23 cellular contexts compared by ENCODE assay signal in genomic region chr3:112048911-112049310, GRCh38. TPM values are rescaled to one million over a fixed set of nuclear protein-coding genes. Genes with fewer than 3 reads are reported as not detected.
DNase-seq lines count a peak whose midpoint lies in the region; ATAC-seq, FAIRE-seq and TF ChIP-seq lines count a peak whose summit lies in the region.
"Had no signal": no experiment of that assay in that cellular context is flagged by ENCODE, and none has a peak within 500 bp of the region (broad histone marks: within the 10 kb centered on the region; RNA-seq: fewer than 3 reads in every experiment).

No MANE protein-coding gene starts in this region.

- no TSS peak for BruUV-seq in HepG2 (replicated peaks; lab: Mats Ljungman, UMichigan)

- intact Hi-C loops in left lung (cut with DNase I) = no loop called here
- intact Hi-C loops in HepG2 (cut with micrococcal nuclease; ENCODE audit: unreplicated experiment) = no loop called here

- H3K27ac ChIP-seq in H1 (ENCODE audit: low read depth, low read length) (no peak overlapping the region), left lung (no peak overlapping the region), neuronal stem cell (replicated peaks; ENCODE audit: low read length) (no peak overlapping the region), HepG2 (ENCODE audit: extremely low read length, insufficient read depth, low read length) (no peak overlapping the region)
- H3K27ac ChIP-seq: 22Rv1 had no signal

- H3K9me3 ChIP-seq in H1 (ENCODE audit: insufficient read depth in 2 of 2, low read depth in 1 of 2, low read length in 1 of 2) (no peaks in the 10 kb centered on the region), left lung (no peaks in the 10 kb centered on the region), neuronal stem cell (replicated peaks in 1 of 2; ENCODE audit: control insufficient read depth in 2 of 2, insufficient read depth in 1 of 2, low read depth in 1 of 2, low read length in 2 of 2) (peaks cover 0 to 1% of the 10 kb centered on the region in 2 donors), HepG2 (ENCODE audit: low read length) (no peaks in the 10 kb centered on the region)

- POLR2A ChIA-PET in H1 (lab: Charles Lee; ENCODE audit: partially characterized antibody) (no interaction called here), HepG2 (lab: Yijun Ruan, JAX) (no interaction called here)

- TF ChIP-seq EP300 in H1 (IDR thresholded peaks at IDR 0.05; ENCODE audit: borderline replicate concordance in 1 of 2, low read depth in 2 of 2, low read length in 2 of 2) (no peak), HepG2 (IDR thresholded peaks at IDR 0.05; ENCODE audit: low read depth in 2 of 2, low read length in 2 of 2) (no peak), HepG2 (CRISPR knock-in tag; IDR thresholded peaks at IDR 0.05; ENCODE audit: borderline replicate concordance) (no peak)

- H2BK5ac ChIP-seq in H1 (ENCODE audit: low read depth, low read length) (no peak overlapping the region), neuronal stem cell (ENCODE audit: low read length) (no peak overlapping the region)

- CTCF ChIA-PET in H1 (lab: Charles Lee; ENCODE audit: partially characterized antibody) (interaction anchor here (0.8 to 1.1 kb wide), 2 partner anchors 10 to 15 kb away, joined by 3 to 4 read pairs; no protein-coding TSS in a partner anchor), HepG2 (lab: Yijun Ruan, JAX; ENCODE audit: low intra/inter-chr PET ratio, low total read pairs) (no interaction called here)

- H4K8ac ChIP-seq in H1 (ENCODE audit: extremely low read depth, insufficient read depth, low read length) (no peak overlapping the region), neuronal stem cell (ENCODE audit: low read depth, low read length) (no peak overlapping the region)

- H2BK20ac ChIP-seq in H1 (ENCODE audit: low read length) = no peak overlapping the region

- in situ Hi-C loops in HepG2 (cut with HindIII; ENCODE audit: extremely low pct_ligation_motif_present, low pct_unique_long_range_greater_than_20kb) = no loop called here

- TF ChIP-seq POLR2A in H1 (IDR thresholded peaks at IDR 0.05; ENCODE audit: control extremely low read depth in 1 of 2, low read depth in 2 of 2, low read length in 2 of 2) = no peak
- TF ChIP-seq POLR2A in HepG2 (IDR thresholded peaks at IDR 0.05; ENCODE audit: insufficient read depth in 1 of 2, low read depth in 2 of 2, low read length in 2 of 2) = no peak

- peak; percentile 75 for DNase-seq in ELF-1 (ENCODE audit: low read depth, low spot score)
- peak in 1 of 2 experiments; percentile 5 for DNase-seq in H1 (ENCODE audit: low read depth in 1 of 2, low spot score in 2 of 2)
- DNase-seq in left lung = peak in 1 of 2 donors; percentile 41
- DNase-seq in neuronal stem cell (ENCODE audit: low spot score) = peak; percentile 24
- no peak for DNase-seq in dedifferentiated amniotic fluid mesenchymal stem cell (ENCODE audit: extremely low spot score)
- no peak for DNase-seq in HepG2 (ENCODE audit: low spot score)
- no peak for DNase-seq in cerebellum (ENCODE audit: low spot score)
- DNase-seq in NCI-H187 (lab: John Stamatoyannopoulos, UW) = no peak
- DNase-seq: CD8-positive, alpha-beta T cell; COR-L47; DMS153; DMS79 treated with DMSO at 0.1 percent for 48 hours; EL; GDM1 had no signal

- H3K23ac ChIP-seq in H1 (ENCODE audit: insufficient read length) (no peak overlapping the region), neuronal stem cell (ENCODE audit: low read depth, low read length, poor library complexity) (no peak overlapping the region)

- 59% methylated on average over 8 of the region's 8 CpGs; no CpG with 5 or more reads in 1 of the 2 experiments for WGBS in H1 (ENCODE audit: extremely low coverage in 1 of 2, insufficient coverage in 1 of 2, insufficient read length in 1 of 2, insufficient replicate concordance in 2 of 2, low coverage in 1 of 2, low lambda C conversion rate in 2 of 2, missing lambda C conversion rate in 1 of 2), 2 experiments
- no CpG with 5 or more reads among the region's 8 CpGs for WGBS in neuronal stem cell (ENCODE audit: extremely low coverage in 2 of 2, insufficient read length in 2 of 2, insufficient replicate concordance in 1 of 2), 2 donors
- WGBS in HepG2 (ENCODE audit: low lambda C conversion rate) = 44% methylated on average over 8 of the region's 8 CpGs

- no peak overlapping the region for H2AK5ac ChIP-seq in H1 (ENCODE audit: low read depth, low read length)
- no peak overlapping the region for H2AK5ac ChIP-seq in neuronal stem cell (ENCODE audit: low read depth, low read length)

- H3K23me2 ChIP-seq in H1 (ENCODE audit: low read depth, low read length) = no peaks in the 10 kb centered on the region; the same call in 1 of the 2 replicates

- H3K4me1 ChIP-seq in H1 (replicated peaks in 1 of 4; ENCODE audit: control insufficient read depth in 3 of 4, insufficient read depth in 4 of 4, low read length in 3 of 4) = peaks cover 0 to 10% (median 3%) of the 10 kb centered on the region in 4 experiments; a peak in 3 of 7 replicates
- no peaks in the 10 kb centered on the region for H3K4me1 ChIP-seq in left lung
- peaks cover 4 to 7% of the 10 kb centered on the region in 2 donors for H3K4me1 ChIP-seq in neuronal stem cell (ENCODE audit: control insufficient read depth in 2 of 2, insufficient read depth in 1 of 2, low read depth in 1 of 2, low read length in 2 of 2)
- H3K4me1 ChIP-seq in HepG2 (ENCODE audit: insufficient read depth, low read length) = no peaks in the 10 kb centered on the region

- no peak for TF ChIP-seq RAD21 in H1 (IDR thresholded peaks at IDR 0.05 in 1 of 2, conservative IDR thresholded peaks at IDR 0.05 in 1 of 2; ENCODE audit: low read depth in 2 of 2, low read length in 2 of 2)
- no peak for TF ChIP-seq RAD21 in HepG2 (CRISPR knock-in tag; IDR thresholded peaks at IDR 0.05)

- H4K5ac ChIP-seq in H1 (ENCODE audit: insufficient read length, low read depth, low read length) = no peak overlapping the region

- H3K4ac ChIP-seq in H1 (replicated peaks; ENCODE audit: insufficient read length, low read depth, low read length) = no peak overlapping the region
- H3K4ac ChIP-seq in neuronal stem cell (ENCODE audit: low read length) = no peak overlapping the region

- H3K56ac ChIP-seq in H1 (replicated peaks; ENCODE audit: insufficient read length, low read depth, low read length) = no peak overlapping the region

- TF ChIP-seq CTCF in H1 (IDR thresholded peaks at IDR 0.05; ENCODE audit: control extremely low read depth in 1 of 3, insufficient read depth in 1 of 3, low read depth in 1 of 3, low read length in 3 of 3) = no peak
- TF ChIP-seq CTCF in left lung (IDR thresholded peaks at IDR 0.05) = no peak
- TF ChIP-seq CTCF in HepG2 (CRISPR knock-in tag; IDR thresholded peaks at IDR 0.05) = no peak

- no peaks in the 10 kb centered on the region for H3K79me2 ChIP-seq in H1 (ENCODE audit: control insufficient read depth in 1 of 2, insufficient read depth in 2 of 2, low read length in 2 of 2)
- H3K79me2 ChIP-seq in HepG2 (ENCODE audit: insufficient read depth, low read length) = no peaks in the 10 kb centered on the region

- ATAC-seq in left lung = peak; percentile 91
- ATAC-seq in HepG2 = no peak
- ATAC-seq: CD8-positive, alpha-beta T cell had no signal

- H2BK120ac ChIP-seq in H1 (replicated peaks; ENCODE audit: low read depth, low read length) = no peak overlapping the region
- no peak overlapping the region for H2BK120ac ChIP-seq in neuronal stem cell (ENCODE audit: low read depth, low read length)

- peak overlapping the region; percentile 28; the same call in 1 of the 2 replicates for H2AFZ ChIP-seq in H1 (ENCODE audit: low read length)
- no peak overlapping the region for H2AFZ ChIP-seq in neuronal stem cell (ENCODE audit: low read length)
- no peak overlapping the region for H2AFZ ChIP-seq in HepG2 (ENCODE audit: low read length)

- H3K18ac ChIP-seq in H1 (ENCODE audit: extremely low read depth, low read length) (no peak overlapping the region), neuronal stem cell (ENCODE audit: low read length) (no peak overlapping the region)

- H2BK12ac ChIP-seq in H1 (ENCODE audit: low read depth, low read length) (no peak overlapping the region), neuronal stem cell (ENCODE audit: low read length) (no peak overlapping the region)

- FAIRE-seq in H1 (lab: Jason Lieb, UNC) (no peak), HepG2 (lab: Jason Lieb, UNC) (no peak)
- FAIRE-seq: D721Med, GM12892, H54 had no signal

- no peak overlapping the region for H3K14ac ChIP-seq in H1 (ENCODE audit: insufficient read length)
- no peak overlapping the region for H3K14ac ChIP-seq in neuronal stem cell (ENCODE audit: low read length)

- H3K79me1 ChIP-seq in H1 (ENCODE audit: low read depth, low read length) (no peaks in the 10 kb centered on the region), neuronal stem cell (ENCODE audit: low read depth, low read length) (no peaks in the 10 kb centered on the region)

- no peaks in the 10 kb centered on the region for H3K36me3 ChIP-seq in H1 (ENCODE audit: control insufficient read depth in 2 of 4, insufficient read depth in 4 of 4, low read length in 3 of 4)
- no peaks in the 10 kb centered on the region for H3K36me3 ChIP-seq in left lung
- H3K36me3 ChIP-seq in neuronal stem cell (replicated peaks in 1 of 2; ENCODE audit: control insufficient read depth in 2 of 2, insufficient read depth in 2 of 2, low read length in 2 of 2) = no peaks in the 10 kb centered on the region
- H3K36me3 ChIP-seq in HepG2 (replicated peaks in 1 of 2; ENCODE audit: control insufficient read depth in 1 of 2, insufficient read depth in 2 of 2, low read length in 2 of 2) = no peaks in the 10 kb centered on the region

- H3K27me3 ChIP-seq in H1 (replicated peaks in 1 of 4; ENCODE audit: control insufficient read depth in 3 of 4, extremely low read depth in 1 of 4, insufficient read depth in 3 of 4, low read length in 3 of 4) (no peaks in the 10 kb centered on the region), left lung (no peaks in the 10 kb centered on the region), neuronal stem cell (ENCODE audit: control insufficient read depth in 3 of 3, insufficient read depth in 3 of 3, low read depth in 1 of 3, low read length in 3 of 3) (no peaks in the 10 kb centered on the region), HepG2 (ENCODE audit: control insufficient read depth in 1 of 2, insufficient read depth in 2 of 2, low read length in 2 of 2) (no peaks in the 10 kb centered on the region)

- no peaks in the 10 kb centered on the region for H4K20me1 ChIP-seq in H1 (replicated peaks in 1 of 2; ENCODE audit: control insufficient read depth in 1 of 2, insufficient read depth in 2 of 2, low read length in 2 of 2)
- H4K20me1 ChIP-seq in HepG2 (ENCODE audit: insufficient read depth, low read length) = no peaks in the 10 kb centered on the region

- H3K4me3 ChIP-seq in H1 (ENCODE audit: extremely low read depth in 1 of 4, insufficient read depth in 2 of 4, low read depth in 3 of 4, low read length in 4 of 4) (no peak overlapping the region), left lung (no peak overlapping the region), neuronal stem cell (ENCODE audit: low read length in 2 of 2) (no peak overlapping the region), HepG2 (replicated peaks in 1 of 3; ENCODE audit: insufficient read depth in 1 of 3, low read depth in 2 of 3, low read length in 3 of 3) (no peak overlapping the region)

- H2BK15ac ChIP-seq in H1 (ENCODE audit: low read length) (no peak overlapping the region), neuronal stem cell (ENCODE audit: low read length) (no peak overlapping the region)

- H3K4me2 ChIP-seq in H1 (ENCODE audit: insufficient read depth in 1 of 2, low read depth in 2 of 2, low read length in 2 of 2) = no peak overlapping the region
- H3K4me2 ChIP-seq in neuronal stem cell (ENCODE audit: insufficient read depth, low read length, poor library complexity, severe bottlenecking) = no peak overlapping the region
- no peak overlapping the region for H3K4me2 ChIP-seq in HepG2 (ENCODE audit: low read depth, low read length)

- H4K91ac ChIP-seq in H1 (replicated peaks; ENCODE audit: insufficient read length, low read length) = no peak overlapping the region
- no peak overlapping the region for H4K91ac ChIP-seq in neuronal stem cell (ENCODE audit: low read depth, low read length, poor library complexity)

- H3K9ac ChIP-seq in H1 (replicated peaks in 1 of 4; ENCODE audit: extremely low read depth in 1 of 4, low read depth in 3 of 4, low read length in 3 of 4) (no peak overlapping the region), neuronal stem cell (ENCODE audit: low read depth, low read length, poor library complexity) (no peak overlapping the region), HepG2 (ENCODE audit: insufficient read depth, low read depth, low read length) (no peak overlapping the region)

RNA-seq across cellular contexts. Expression of gene TMPRSS7, which starts 14.4 kb away (rescaled TPM):
- not detected in 2 replicates for total RNA-seq in H1 (2021; fragmentation: NEBNext Ultra II Directional; extraction: Animal tissue kit (Norgen Biotek cat#: 25700))
- polyA plus RNA-seq in H1 (2011; rRNA removed) (0.05 TPM in 1 of 2 replicates, not detected in the other), HepG2 (2011; rRNA removed) (not detected in 2 replicates)
- polyA plus RNA-seq in H1 (2011; cell fraction: cytosol; rRNA removed) = not detected
- polyA plus RNA-seq in H1 (2011; cell fraction: nucleus; rRNA removed) = not detected
- polyA plus RNA-seq in H1 (2012, experiment 1 of 2) = not detected in 4 replicates
- polyA plus RNA-seq in H1 (2012, experiment 2 of 2) = not detected
- polyA plus RNA-seq in H1 (2013, experiment 1 of 2) = 0.06 TPM
- not detected for polyA plus RNA-seq in H1 (2013, experiment 2 of 2)
- polyA minus RNA-seq in H1 (2011; rRNA and poly(A)+ RNA removed) = not detected in 2 replicates
- polyA minus RNA-seq in H1 (2011; cell fraction: cytosol; rRNA and poly(A)+ RNA removed) = not detected
- not detected for polyA minus RNA-seq in H1 (2011; cell fraction: nucleus; rRNA and poly(A)+ RNA removed)
- total RNA-seq in left lung (under 1 TPM in 1 of 2 donors, not detected in 1; 0.17 TPM), HepG2 (2016; rRNA removed; fragmentation: Illumina TruSeq; extraction: Trizol) (not detected in 2 replicates), cerebellum (0.36 TPM)
- 0.04 TPM for polyA plus RNA-seq in neuronal stem cell (2013, experiment 1 of 2)
- 0.03 TPM for polyA plus RNA-seq in neuronal stem cell (2013, experiment 2 of 2)
- total RNA-seq in HepG2 (2016; cell fraction: cytosol; rRNA removed; fragmentation: Illumina TruSeq; extraction: Trizol; ENCODE audit: low read depth) = not detected in 2 replicates
- total RNA-seq in HepG2 (2016; cell fraction: insoluble cytoplasmic fraction; rRNA removed; fragmentation: Illumina TruSeq; extraction: Trizol) = not detected in 2 replicates
- not detected in 2 replicates for total RNA-seq in HepG2 (2016; cell fraction: membrane; rRNA removed; fragmentation: Illumina TruSeq; extraction: Trizol)
- not detected in 2 replicates for total RNA-seq in HepG2 (2016; cell fraction: nucleus; rRNA removed; fragmentation: Illumina TruSeq; extraction: Trizol)
- polyA plus RNA-seq in HepG2 (2011; cell fraction: cytosol; rRNA removed) = not detected in 2 replicates
- polyA plus RNA-seq in HepG2 (2011; cell fraction: nucleus; rRNA removed) = not detected in 2 replicates
- polyA plus RNA-seq in HepG2 (2012) = not detected in 2 replicates
- not detected in 2 replicates for polyA plus RNA-seq in HepG2 (2016; cell fraction: cytosol; fragmentation: Illumina TruSeq; extraction: Trizol; ENCODE audit: low read depth)
- not detected in 2 replicates for polyA plus RNA-seq in HepG2 (2016; cell fraction: insoluble cytoplasmic fraction; fragmentation: Illumina TruSeq; extraction: Trizol; ENCODE audit: low read depth)
- not detected in 2 replicates for polyA plus RNA-seq in HepG2 (2016; cell fraction: membrane; fragmentation: Illumina TruSeq; extraction: Trizol; ENCODE audit: low read depth)
- polyA plus RNA-seq in HepG2 (2016; cell fraction: nucleus; fragmentation: Illumina TruSeq; extraction: Trizol; ENCODE audit: insufficient read depth, low read depth) = not detected in 2 replicates
- polyA minus RNA-seq in HepG2 (2011; rRNA and poly(A)+ RNA removed; ENCODE audit: low replicate concordance) = not detected in 2 replicates
- not detected in 2 replicates for polyA minus RNA-seq in HepG2 (2011; cell fraction: cytosol; rRNA and poly(A)+ RNA removed)
- polyA minus RNA-seq in HepG2 (2011; cell fraction: nucleus; rRNA and poly(A)+ RNA removed) = not detected in 2 replicates
- total RNA-seq: A673; CD8-positive, alpha-beta T cell; HT-29 had no signal
- polyA plus RNA-seq: BJ, CD14-positive monocyte, IgD-negative memory B cell had no signal

RNA-seq across cellular contexts. Expression of gene C3orf52, which starts 37.3 kb away (rescaled TPM):
- total RNA-seq in H1 (2021; fragmentation: NEBNext Ultra II Directional; extraction: Animal tissue kit (Norgen Biotek cat#: 25700)) = 13.1 and 13.2 TPM in 2 replicates
- 8.0 and 9.7 TPM in 2 replicates for polyA plus RNA-seq in H1 (2011; rRNA removed)
- polyA plus RNA-seq in H1 (2011; cell fraction: cytosol; rRNA removed) = 10.0 TPM
- 9.3 TPM for polyA plus RNA-seq in H1 (2011; cell fraction: nucleus; rRNA removed)
- 7.6 to 12.8 TPM (median 10.1 TPM) in 4 replicates for polyA plus RNA-seq in H1 (2012, experiment 1 of 2)
- 4.7 TPM for polyA plus RNA-seq in H1 (2012, experiment 2 of 2)
- polyA plus RNA-seq in H1 (2013, experiment 1 of 2) = 7.8 TPM
- polyA plus RNA-seq in H1 (2013, experiment 2 of 2) = 9.1 TPM
- polyA minus RNA-seq in H1 (2011; rRNA and poly(A)+ RNA removed) = 11.9 and 12.6 TPM in 2 replicates
- polyA minus RNA-seq in H1 (2011; cell fraction: cytosol; rRNA and poly(A)+ RNA removed) = 4.6 TPM
- polyA minus RNA-seq in H1 (2011; cell fraction: nucleus; rRNA and poly(A)+ RNA removed) = 19.9 TPM
- total RNA-seq in left lung = 10 to 100 TPM; 21.0 to 30.5 TPM
- polyA plus RNA-seq in neuronal stem cell (2013, experiment 1 of 2) = 1.4 TPM
- polyA plus RNA-seq in neuronal stem cell (2013, experiment 2 of 2) = 1.6 TPM
- total RNA-seq in HepG2 (2016; rRNA removed; fragmentation: Illumina TruSeq; extraction: Trizol) = 1.0 and 1.2 TPM in 2 replicates
- total RNA-seq in HepG2 (2016; cell fraction: cytosol; rRNA removed; fragmentation: Illumina TruSeq; extraction: Trizol; ENCODE audit: low read depth) = 0.18 and 0.30 TPM in 2 replicates
- total RNA-seq in HepG2 (2016; cell fraction: insoluble cytoplasmic fraction; rRNA removed; fragmentation: Illumina TruSeq; extraction: Trizol) = 0.70 and 1.1 TPM in 2 replicates
- total RNA-seq in HepG2 (2016; cell fraction: membrane; rRNA removed; fragmentation: Illumina TruSeq; extraction: Trizol) = 0.55 and 0.62 TPM in 2 replicates
- total RNA-seq in HepG2 (2016; cell fraction: nucleus; rRNA removed; fragmentation: Illumina TruSeq; extraction: Trizol) = 1.5 and 1.6 TPM in 2 replicates
- 0.79 and 1.1 TPM in 2 replicates for polyA plus RNA-seq in HepG2 (2011; rRNA removed)
- 0.51 and 0.91 TPM in 2 replicates for polyA plus RNA-seq in HepG2 (2011; cell fraction: cytosol; rRNA removed)
- polyA plus RNA-seq in HepG2 (2011; cell fraction: nucleus; rRNA removed) = 1.0 and 2.3 TPM in 2 replicates
- 0.16 and 0.49 TPM in 2 replicates for polyA plus RNA-seq in HepG2 (2012)
- polyA plus RNA-seq in HepG2 (2016; cell fraction: cytosol; fragmentation: Illumina TruSeq; extraction: Trizol; ENCODE audit: low read depth) = 0.14 and 0.20 TPM in 2 replicates
- polyA plus RNA-seq in HepG2 (2016; cell fraction: insoluble cytoplasmic fraction; fragmentation: Illumina TruSeq; extraction: Trizol; ENCODE audit: low read depth) = 0.41 and 0.96 TPM in 2 replicates
- polyA plus RNA-seq in HepG2 (2016; cell fraction: membrane; fragmentation: Illumina TruSeq; extraction: Trizol; ENCODE audit: low read depth) = 0.31 and 0.32 TPM in 2 replicates
- polyA plus RNA-seq in HepG2 (2016; cell fraction: nucleus; fragmentation: Illumina TruSeq; extraction: Trizol; ENCODE audit: insufficient read depth, low read depth) = 1.1 and 1.3 TPM in 2 replicates
- polyA minus RNA-seq in HepG2 (2011; rRNA and poly(A)+ RNA removed; ENCODE audit: low replicate concordance) = 0.28 and 8.6 TPM in 2 replicates
- 0.40 and 0.97 TPM in 2 replicates for polyA minus RNA-seq in HepG2 (2011; cell fraction: cytosol; rRNA and poly(A)+ RNA removed)
- 4.0 and 5.2 TPM in 2 replicates for polyA minus RNA-seq in HepG2 (2011; cell fraction: nucleus; rRNA and poly(A)+ RNA removed)
- total RNA-seq in cerebellum = 1.00 TPM
- polyA plus RNA-seq: CD14-positive monocyte had no signal

RNA-seq across cellular contexts. Expression of gene TAGLN3, which starts 50.2 kb away (rescaled TPM):
- 7.2 and 7.5 TPM in 2 replicates for total RNA-seq in H1 (2021; fragmentation: NEBNext Ultra II Directional; extraction: Animal tissue kit (Norgen Biotek cat#: 25700))
- polyA plus RNA-seq in H1 (2011; rRNA removed) (6.3 and 6.9 TPM in 2 replicates), HepG2 (2011; rRNA removed) (0.51 and 0.60 TPM in 2 replicates)
- 7.3 TPM for polyA plus RNA-seq in H1 (2011; cell fraction: cytosol; rRNA removed)
- polyA plus RNA-seq in H1 (2011; cell fraction: nucleus; rRNA removed) = 10.2 TPM
- polyA plus RNA-seq in H1 (2012, experiment 1 of 2) = 6.4 to 11.3 TPM (median 7.3 TPM) in 4 replicates
- polyA plus RNA-seq in H1 (2012, experiment 2 of 2) = 7.6 TPM
- polyA plus RNA-seq in H1 (2013, experiment 1 of 2) = 6.8 TPM
- polyA plus RNA-seq in H1 (2013, experiment 2 of 2) = 5.0 TPM
- 2.7 and 5.7 TPM in 2 replicates for polyA minus RNA-seq in H1 (2011; rRNA and poly(A)+ RNA removed)
- polyA minus RNA-seq in H1 (2011; cell fraction: cytosol; rRNA and poly(A)+ RNA removed) = 4.8 TPM
- polyA minus RNA-seq in H1 (2011; cell fraction: nucleus; rRNA and poly(A)+ RNA removed) = 8.5 TPM
- total RNA-seq in left lung (under 1 TPM in 1 of 2 donors, not detected in 1; 0.50 TPM), HepG2 (2016; rRNA removed; fragmentation: Illumina TruSeq; extraction: Trizol) (0.80 and 0.91 TPM in 2 replicates), cerebellum (91.8 TPM)
- polyA plus RNA-seq in neuronal stem cell (2013, experiment 1 of 2) = 57.1 TPM
- polyA plus RNA-seq in neuronal stem cell (2013, experiment 2 of 2) = 53.3 TPM
- total RNA-seq in HepG2 (2016; cell fraction: cytosol; rRNA removed; fragmentation: Illumina TruSeq; extraction: Trizol; ENCODE audit: low read depth) = 0.40 and 0.71 TPM in 2 replicates
- total RNA-seq in HepG2 (2016; cell fraction: insoluble cytoplasmic fraction; rRNA removed; fragmentation: Illumina TruSeq; extraction: Trizol) = 0.43 and 0.77 TPM in 2 replicates
- 0.34 and 0.86 TPM in 2 replicates for total RNA-seq in HepG2 (2016; cell fraction: membrane; rRNA removed; fragmentation: Illumina TruSeq; extraction: Trizol)
- not detected in 2 replicates for total RNA-seq in HepG2 (2016; cell fraction: nucleus; rRNA removed; fragmentation: Illumina TruSeq; extraction: Trizol)
- 0.35 and 0.43 TPM in 2 replicates for polyA plus RNA-seq in HepG2 (2011; cell fraction: cytosol; rRNA removed)
- 0.45 and 0.47 TPM in 2 replicates for polyA plus RNA-seq in HepG2 (2011; cell fraction: nucleus; rRNA removed)
- not detected in 2 replicates for polyA plus RNA-seq in HepG2 (2012)
- 0.47 and 0.54 TPM in 2 replicates for polyA plus RNA-seq in HepG2 (2016; cell fraction: cytosol; fragmentation: Illumina TruSeq; extraction: Trizol; ENCODE audit: low read depth)
- 0.81 and 0.86 TPM in 2 replicates for polyA plus RNA-seq in HepG2 (2016; cell fraction: insoluble cytoplasmic fraction; fragmentation: Illumina TruSeq; extraction: Trizol; ENCODE audit: low read depth)
- polyA plus RNA-seq in HepG2 (2016; cell fraction: membrane; fragmentation: Illumina TruSeq; extraction: Trizol; ENCODE audit: low read depth) = 0.52 and 0.73 TPM in 2 replicates
- polyA plus RNA-seq in HepG2 (2016; cell fraction: nucleus; fragmentation: Illumina TruSeq; extraction: Trizol; ENCODE audit: insufficient read depth, low read depth) = 0.87 TPM in 1 of 2 replicates, not detected in the other
- polyA minus RNA-seq in HepG2 (2011; rRNA and poly(A)+ RNA removed; ENCODE audit: low replicate concordance) = 0.44 TPM in 1 of 2 replicates, not detected in the other
- not detected in 2 replicates for polyA minus RNA-seq in HepG2 (2011; cell fraction: cytosol; rRNA and poly(A)+ RNA removed)
- polyA minus RNA-seq in HepG2 (2011; cell fraction: nucleus; rRNA and poly(A)+ RNA removed) = not detected in 2 replicates
- total RNA-seq: CD8-positive, alpha-beta T cell; HT-29 had no signal
- polyA plus RNA-seq: BJ, CD14-positive monocyte, IgD-negative memory B cell had no signal

Comparison
In these comparisons a context has a peak if more than half of its experiments do, and no peak if none do; other contexts are left out.
1. DNase-seq: peak in ELF-1 (single experiment) and neuronal stem cell (single experiment); none in dedifferentiated amniotic fluid mesenchymal stem cell (single experiment), HepG2 (single experiment), cerebellum (single experiment) and NCI-H187 (0 of 2).
2. RNA of gene TAGLN3, which starts 50.2 kb away (total RNA-seq): 91.8 TPM in cerebellum (single experiment); 7.2 to 7.5 TPM in H1, 0.34 to 0.91 TPM in HepG2 and 0.50 TPM in left lung; every median in the first group is over 10 times any median in the second.